Comparison of ENCODE assay signal across 32 cellular contexts in the genomic region with DNA sequence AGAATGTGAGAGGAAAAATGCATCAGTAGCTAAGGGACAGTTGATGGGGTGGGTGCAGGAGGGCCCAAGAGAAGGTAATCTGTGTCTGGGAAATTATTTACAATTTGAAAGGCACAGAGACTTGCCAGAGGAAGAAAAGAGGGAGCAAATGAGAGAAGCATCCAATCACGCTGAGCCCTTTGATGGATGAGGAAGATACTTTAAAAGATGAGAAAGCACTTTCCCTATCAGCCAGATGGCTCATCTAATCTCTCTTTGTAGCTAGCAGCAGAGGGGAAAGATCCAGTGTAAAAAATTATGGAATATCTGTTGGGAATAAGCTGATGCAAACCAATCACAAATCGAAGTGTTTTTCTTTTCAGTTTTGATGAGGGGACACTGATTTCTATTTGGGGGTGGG. TPM values are rescaled to one million over a fixed set of nuclear protein-coding genes. Genes with fewer than 3 reads are reported as not detected.
DNase-seq lines count a peak whose midpoint lies in the region; ATAC-seq lines count a peak whose summit lies in the region.
"Had no signal": no experiment of that assay in that cellular context is flagged by ENCODE, and none has a peak within 500 bp of the region (broad histone marks: within the 10 kb centered on the region; RNA-seq: fewer than 3 reads in every experiment).

No MANE protein-coding gene starts in this region.

- ATAC-seq in activated T-cell treated with anti-CD3 and anti-CD28 coated beads, Interleukin-2, amount 50 U/mL, for 72 hours (replicated peaks in 1 of 2) = peak in 1 of 2 donors; percentile 16
- ATAC-seq in GM21367 (IDR thresholded peaks at IDR 0.05; ENCODE audit: unreplicated experiment) = no peak
- ATAC-seq: esophagus mucosa; heart left ventricle; lower lobe of right lung; natural killer cell treated with Interleukin-12 subunit alpha and Interleukin-12 subunit beta and Interleukin-15 and Interleukin-18, amount 100 ng/mL, for 72 hours had no signal

- DNase-seq in activated T-cell treated with anti-CD3 and anti-CD28 coated beads, Interleukin-2, amount 50 U/mL, for 72 hours = no peak
- DNase-seq in activated T-cell treated with anti-CD3 and anti-CD28 coated beads for 4 hours = no peak
- peak; percentile 64 for DNase-seq in SK-N-DZ (ENCODE audit: low spot score)
- DNase-seq in retina = peak; percentile 9
- DNase-seq in activated CD8-positive, alpha-beta memory T cell treated with anti-CD3 and anti-CD28 coated beads, Interleukin-2, amount 50 U/mL, for 4 hours = no peak
- DNase-seq: ACHN; activated CD4-positive, CD25-positive, alpha-beta regulatory T cell treated with anti-CD3 and anti-CD28 coated beads, Interleukin-2, amount 50 U/mL, for 72 hours; activated naive CD8-positive, alpha-beta T cell treated with anti-CD3 and anti-CD28 coated beads for 36 hours; activated T-cell treated with anti-CD3 and anti-CD28 coated beads, Interleukin-2, amount 50 U/mL, for 4 hours; DMS79 treated with DMSO at 0.1 percent for 48 hours; effector memory CD4-positive, alpha-beta T cell; foreskin fibroblast; GF-D8; HCEC 1CT; heart left ventricle; lower lobe of right lung; NCI-H1105 treated with DMSO at 0.1 percent for 48 hours; NCI-H2029 treated with DMSO at 0.1 percent for 48 hours; NCI-H446; ovary; small intestine; stimulated activated CD4-positive, alpha-beta T cell treated with anti-CD3 and anti-CD28 coated beads, Interleukin-1b, Interleukin-23, amount 100 ng/mL, for 48 hours; stimulated activated CD8-positive, alpha-beta memory T cell treated with anti-CD3 and anti-CD28 coated beads, Interleukin-4, amount 100 ng/mL, for 48 hours; transverse colon had no signal

- no peaks in the 10 kb centered on the region for H3K9me3 ChIP-seq in KOPT-K1 (ENCODE audit: insufficient read depth, low read length, poor library complexity, severe bottlenecking)
- H3K9me3 ChIP-seq: ascending aorta, heart left ventricle, lower lobe of right lung, ovary, SJSA1, transverse colon had no signal

- H3K36me3 Mint-ChIP-seq in activated T-cell treated with anti-CD3 and anti-CD28 coated beads, Interleukin-2, amount 50 U/mL, for 72 hours (ENCODE audit: insufficient read depth in 2 of 2) = peaks cover 2% of the 10 kb centered on the region in 2 donors
- H3K36me3 Mint-ChIP-seq: activated naive CD8-positive, alpha-beta T cell treated with anti-CD3 and anti-CD28 coated beads for 36 hours; natural killer cell treated with Interleukin-12 subunit alpha and Interleukin-12 subunit beta and Interleukin-15 and Interleukin-18, amount 100 ng/mL, for 72 hours had no signal

- H3K36me3 ChIP-seq in KOPT-K1 (ENCODE audit: insufficient read depth, low read length) = no peaks in the 10 kb centered on the region
- H3K36me3 ChIP-seq: ascending aorta, heart left ventricle, lower lobe of right lung, ovary, SJSA1, transverse colon had no signal

- H3K4me1 Mint-ChIP-seq in activated T-cell treated with anti-CD3 and anti-CD28 coated beads, Interleukin-2, amount 50 U/mL, for 72 hours (ENCODE audit: low read depth) = peaks cover 63% of the 10 kb centered on the region

- peak overlapping the region; percentile 67 to 72 for H3K4me3 Mint-ChIP-seq in activated T-cell treated with anti-CD3 and anti-CD28 coated beads, Interleukin-2, amount 50 U/mL, for 72 hours
- H3K4me3 Mint-ChIP-seq: activated naive CD8-positive, alpha-beta T cell treated with anti-CD3 and anti-CD28 coated beads for 36 hours; activated T-cell treated with anti-CD3 and anti-CD28 coated beads, Interleukin-2, amount 50 U/mL, for 4 hours; IgD-negative memory B cell; natural killer cell treated with Interleukin-12 subunit alpha and Interleukin-12 subunit beta and Interleukin-15 and Interleukin-18, amount 100 ng/mL, for 72 hours had no signal

- no peaks in the 10 kb centered on the region for H3K9me3 Mint-ChIP-seq in activated T-cell treated with anti-CD3 and anti-CD28 coated beads, Interleukin-2, amount 50 U/mL, for 72 hours
- H3K9me3 Mint-ChIP-seq: activated naive CD8-positive, alpha-beta T cell treated with anti-CD3 and anti-CD28 coated beads for 36 hours; activated T-cell treated with anti-CD3 and anti-CD28 coated beads, Interleukin-2, amount 50 U/mL, for 4 hours; IgD-negative memory B cell; natural killer cell treated with Interleukin-12 subunit alpha and Interleukin-12 subunit beta and Interleukin-15 and Interleukin-18, amount 100 ng/mL, for 72 hours had no signal

- peaks cover 56% of the 10 kb centered on the region for H3K27me3 Mint-ChIP-seq in activated T-cell treated with anti-CD3 and anti-CD28 coated beads, Interleukin-2, amount 50 U/mL, for 72 hours (ENCODE audit: low read depth)

- H3K27ac Mint-ChIP-seq in activated T-cell treated with anti-CD3 and anti-CD28 coated beads, Interleukin-2, amount 50 U/mL, for 72 hours = peak overlapping the region; percentile 80
- H3K27ac Mint-ChIP-seq: activated naive CD8-positive, alpha-beta T cell treated with anti-CD3 and anti-CD28 coated beads for 36 hours; IgD-negative memory B cell had no signal

- peak overlapping the region; percentile 70 for H3K27ac ChIP-seq in KOPT-K1 (ENCODE audit: low read depth, low read length, poor library complexity, severe bottlenecking)
- H3K27ac ChIP-seq: ascending aorta, coronary artery, heart left ventricle, lower lobe of right lung, ovary, SJSA1 had no signal

RNA-seq across cellular contexts. Expression of a gene that starts 57.0 kb away (rescaled TPM):
- total RNA-seq in activated T-cell treated with anti-CD3 and anti-CD28 coated beads, Interleukin-2, amount 50 U/mL, for 72 hours = 10 to 100 TPM; 12.4 to 19.5 TPM
- 3.8 and 5.6 TPM in 2 replicates for polyA plus RNA-seq in SK-N-DZ (2014; cell fraction: cytosol; rRNA removed)
- 6.6 and 10.4 TPM in 2 replicates for polyA plus RNA-seq in SK-N-DZ (2014; cell fraction: nucleus; rRNA removed)

Comparison
In these comparisons a context has a peak if more than half of its experiments do, and no peak if none do; other contexts are left out.
1. DNase-seq: peak in SK-N-DZ (single experiment) and retina (single experiment); none in activated T-cell treated with anti-CD3 and anti-CD28 coated beads, Interleukin-2, amount 50 U/mL, for 72 hours (0 of 2), activated T-cell treated with anti-CD3 and anti-CD28 coated beads for 4 hours (single experiment) and activated CD8-positive, alpha-beta memory T cell treated with anti-CD3 and anti-CD28 coated beads, Interleukin-2, amount 50 U/mL, for 4 hours (single experiment).